In the genomic region with DNA sequence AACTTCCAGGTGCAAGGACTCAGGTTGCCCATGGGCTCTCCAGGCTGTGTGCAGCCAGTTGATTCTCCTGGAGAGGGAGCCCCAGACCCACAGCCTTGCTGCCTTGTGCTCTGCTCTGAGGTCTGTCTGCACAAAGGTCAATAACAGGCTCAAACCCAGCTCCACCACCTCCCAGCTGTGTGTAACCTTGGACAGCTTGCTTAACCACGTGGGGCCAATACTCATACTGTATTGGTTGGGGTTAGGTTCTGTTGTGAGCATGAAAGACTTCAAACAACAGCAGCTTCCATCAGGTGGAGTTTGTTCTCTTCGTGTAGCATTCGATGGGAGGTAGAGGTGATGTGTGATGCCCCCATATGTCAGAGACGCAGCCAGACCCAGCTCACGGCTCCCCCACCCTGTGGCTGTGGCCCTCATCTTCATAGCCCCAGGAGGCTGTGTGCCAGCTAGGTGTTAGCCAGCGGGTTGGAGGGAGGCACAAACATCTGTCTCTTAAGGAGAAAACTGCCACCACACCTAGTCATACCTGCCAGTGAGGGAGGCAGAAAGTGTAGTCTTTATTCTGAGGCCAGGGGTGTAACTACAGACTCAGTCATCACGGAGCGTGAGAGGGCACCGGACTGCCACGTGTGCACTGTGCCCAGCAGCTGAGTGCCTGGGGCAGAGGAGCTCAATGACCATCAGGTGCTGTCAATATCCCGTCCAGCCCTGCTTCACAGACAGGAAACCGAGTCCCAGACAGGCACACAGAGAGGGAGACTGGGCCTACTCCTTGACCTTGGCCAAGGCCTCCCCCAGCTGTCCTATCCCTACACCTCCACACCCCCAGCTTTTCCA, we compare ENCODE assay signal across 1 cellular context.
TF ChIP-seq lines count a peak whose summit lies in the region.

No MANE protein-coding gene starts in this region.

TF ChIP-seq in GM23338, 12 proteins besides CTCF, POLR2A, EP300 and RAD21 (continued from another document):
- TF ChIP-seq, protein P1, sequence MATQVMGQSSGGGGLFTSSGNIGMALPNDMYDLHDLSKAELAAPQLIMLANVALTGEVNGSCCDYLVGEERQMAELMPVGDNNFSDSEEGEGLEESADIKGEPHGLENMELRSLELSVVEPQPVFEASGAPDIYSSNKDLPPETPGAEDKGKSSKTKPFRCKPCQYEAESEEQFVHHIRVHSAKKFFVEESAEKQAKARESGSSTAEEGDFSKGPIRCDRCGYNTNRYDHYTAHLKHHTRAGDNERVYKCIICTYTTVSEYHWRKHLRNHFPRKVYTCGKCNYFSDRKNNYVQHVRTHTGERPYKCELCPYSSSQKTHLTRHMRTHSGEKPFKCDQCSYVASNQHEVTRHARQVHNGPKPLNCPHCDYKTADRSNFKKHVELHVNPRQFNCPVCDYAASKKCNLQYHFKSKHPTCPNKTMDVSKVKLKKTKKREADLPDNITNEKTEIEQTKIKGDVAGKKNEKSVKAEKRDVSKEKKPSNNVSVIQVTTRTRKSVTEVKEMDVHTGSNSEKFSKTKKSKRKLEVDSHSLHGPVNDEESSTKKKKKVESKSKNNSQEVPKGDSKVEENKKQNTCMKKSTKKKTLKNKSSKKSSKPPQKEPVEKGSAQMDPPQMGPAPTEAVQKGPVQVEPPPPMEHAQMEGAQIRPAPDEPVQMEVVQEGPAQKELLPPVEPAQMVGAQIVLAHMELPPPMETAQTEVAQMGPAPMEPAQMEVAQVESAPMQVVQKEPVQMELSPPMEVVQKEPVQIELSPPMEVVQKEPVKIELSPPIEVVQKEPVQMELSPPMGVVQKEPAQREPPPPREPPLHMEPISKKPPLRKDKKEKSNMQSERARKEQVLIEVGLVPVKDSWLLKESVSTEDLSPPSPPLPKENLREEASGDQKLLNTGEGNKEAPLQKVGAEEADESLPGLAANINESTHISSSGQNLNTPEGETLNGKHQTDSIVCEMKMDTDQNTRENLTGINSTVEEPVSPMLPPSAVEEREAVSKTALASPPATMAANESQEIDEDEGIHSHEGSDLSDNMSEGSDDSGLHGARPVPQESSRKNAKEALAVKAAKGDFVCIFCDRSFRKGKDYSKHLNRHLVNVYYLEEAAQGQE (IDR thresholded peaks at IDR 0.05; ENCODE audit: unreplicated experiment): no peak
- TF ChIP-seq EZH2phosphoT487 (IDR thresholded peaks at IDR 0.05; ENCODE audit: unreplicated experiment) (no peak), EZH2 (IDR thresholded peaks at IDR 0.05; ENCODE audit: low read depth, unreplicated experiment) (no peak), ZNF331 (CRISPR knock-in tag; IDR thresholded peaks at IDR 0.05; ENCODE audit: low read depth) (no peak), POLR2AphosphoS5 (IDR thresholded peaks at IDR 0.05; ENCODE audit: low read depth) (no peak), ZNF114 (CRISPR knock-in tag; IDR thresholded peaks at IDR 0.05) (no peak), NANOG (IDR thresholded peaks at IDR 0.05; ENCODE audit: borderline replicate concordance) (no peak)
- TF ChIP-seq, protein P2, sequence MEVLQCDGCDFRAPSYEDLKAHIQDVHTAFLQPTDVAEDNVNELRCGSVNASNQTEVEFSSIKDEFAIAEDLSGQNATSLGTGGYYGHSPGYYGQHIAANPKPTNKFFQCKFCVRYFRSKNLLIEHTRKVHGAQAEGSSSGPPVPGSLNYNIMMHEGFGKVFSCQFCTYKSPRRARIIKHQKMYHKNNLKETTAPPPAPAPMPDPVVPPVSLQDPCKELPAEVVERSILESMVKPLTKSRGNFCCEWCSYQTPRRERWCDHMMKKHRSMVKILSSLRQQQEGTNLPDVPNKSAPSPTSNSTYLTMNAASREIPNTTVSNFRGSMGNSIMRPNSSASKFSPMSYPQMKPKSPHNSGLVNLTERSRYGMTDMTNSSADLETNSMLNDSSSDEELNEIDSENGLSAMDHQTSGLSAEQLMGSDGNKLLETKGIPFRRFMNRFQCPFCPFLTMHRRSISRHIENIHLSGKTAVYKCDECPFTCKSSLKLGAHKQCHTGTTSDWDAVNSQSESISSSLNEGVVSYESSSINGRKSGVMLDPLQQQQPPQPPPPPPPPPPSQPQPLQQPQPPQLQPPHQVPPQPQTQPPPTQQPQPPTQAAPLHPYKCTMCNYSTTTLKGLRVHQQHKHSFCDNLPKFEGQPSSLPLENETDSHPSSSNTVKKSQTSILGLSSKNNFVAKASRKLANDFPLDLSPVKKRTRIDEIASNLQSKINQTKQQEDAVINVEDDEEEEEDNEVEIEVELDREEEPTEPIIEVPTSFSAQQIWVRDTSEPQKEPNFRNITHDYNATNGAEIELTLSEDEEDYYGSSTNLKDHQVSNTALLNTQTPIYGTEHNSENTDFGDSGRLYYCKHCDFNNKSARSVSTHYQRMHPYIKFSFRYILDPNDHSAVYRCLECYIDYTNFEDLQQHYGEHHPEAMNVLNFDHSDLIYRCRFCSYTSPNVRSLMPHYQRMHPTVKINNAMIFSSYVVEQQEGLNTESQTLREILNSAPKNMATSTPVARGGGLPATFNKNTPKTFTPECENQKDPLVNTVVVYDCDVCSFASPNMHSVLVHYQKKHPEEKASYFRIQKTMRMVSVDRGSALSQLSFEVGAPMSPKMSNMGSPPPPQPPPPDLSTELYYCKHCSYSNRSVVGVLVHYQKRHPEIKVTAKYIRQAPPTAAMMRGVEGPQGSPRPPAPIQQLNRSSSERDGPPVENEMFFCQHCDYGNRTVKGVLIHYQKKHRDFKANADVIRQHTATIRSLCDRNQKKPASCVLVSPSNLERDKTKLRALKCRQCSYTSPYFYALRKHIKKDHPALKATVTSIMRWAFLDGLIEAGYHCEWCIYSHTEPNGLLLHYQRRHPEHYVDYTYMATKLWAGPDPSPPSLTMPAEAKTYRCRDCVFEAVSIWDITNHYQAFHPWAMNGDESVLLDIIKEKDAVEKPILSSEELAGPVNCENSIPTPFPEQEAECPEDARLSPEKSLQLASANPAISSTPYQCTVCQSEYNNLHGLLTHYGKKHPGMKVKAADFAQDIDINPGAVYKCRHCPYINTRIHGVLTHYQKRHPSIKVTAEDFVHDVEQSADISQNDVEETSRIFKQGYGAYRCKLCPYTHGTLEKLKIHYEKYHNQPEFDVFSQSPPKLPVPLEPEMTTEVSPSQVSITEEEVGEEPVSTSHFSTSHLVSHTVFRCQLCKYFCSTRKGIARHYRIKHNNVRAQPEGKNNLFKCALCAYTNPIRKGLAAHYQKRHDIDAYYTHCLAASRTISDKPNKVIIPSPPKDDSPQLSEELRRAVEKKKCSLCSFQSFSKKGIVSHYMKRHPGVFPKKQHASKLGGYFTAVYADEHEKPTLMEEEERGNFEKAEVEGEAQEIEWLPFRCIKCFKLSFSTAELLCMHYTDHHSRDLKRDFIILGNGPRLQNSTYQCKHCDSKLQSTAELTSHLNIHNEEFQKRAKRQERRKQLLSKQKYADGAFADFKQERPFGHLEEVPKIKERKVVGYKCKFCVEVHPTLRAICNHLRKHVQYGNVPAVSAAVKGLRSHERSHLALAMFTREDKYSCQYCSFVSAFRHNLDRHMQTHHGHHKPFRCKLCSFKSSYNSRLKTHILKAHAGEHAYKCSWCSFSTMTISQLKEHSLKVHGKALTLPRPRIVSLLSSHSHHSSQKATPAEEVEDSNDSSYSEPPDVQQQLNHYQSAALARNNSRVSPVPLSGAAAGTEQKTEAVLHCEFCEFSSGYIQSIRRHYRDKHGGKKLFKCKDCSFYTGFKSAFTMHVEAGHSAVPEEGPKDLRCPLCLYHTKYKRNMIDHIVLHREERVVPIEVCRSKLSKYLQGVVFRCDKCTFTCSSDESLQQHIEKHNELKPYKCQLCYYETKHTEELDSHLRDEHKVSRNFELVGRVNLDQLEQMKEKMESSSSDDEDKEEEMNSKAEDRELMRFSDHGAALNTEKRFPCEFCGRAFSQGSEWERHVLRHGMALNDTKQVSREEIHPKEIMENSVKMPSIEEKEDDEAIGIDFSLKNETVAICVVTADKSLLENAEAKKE (CRISPR knock-in tag; IDR thresholded peaks at IDR 0.05): no peak
